Comparison of ENCODE assay signal across 1 cellular context in the genomic region with DNA sequence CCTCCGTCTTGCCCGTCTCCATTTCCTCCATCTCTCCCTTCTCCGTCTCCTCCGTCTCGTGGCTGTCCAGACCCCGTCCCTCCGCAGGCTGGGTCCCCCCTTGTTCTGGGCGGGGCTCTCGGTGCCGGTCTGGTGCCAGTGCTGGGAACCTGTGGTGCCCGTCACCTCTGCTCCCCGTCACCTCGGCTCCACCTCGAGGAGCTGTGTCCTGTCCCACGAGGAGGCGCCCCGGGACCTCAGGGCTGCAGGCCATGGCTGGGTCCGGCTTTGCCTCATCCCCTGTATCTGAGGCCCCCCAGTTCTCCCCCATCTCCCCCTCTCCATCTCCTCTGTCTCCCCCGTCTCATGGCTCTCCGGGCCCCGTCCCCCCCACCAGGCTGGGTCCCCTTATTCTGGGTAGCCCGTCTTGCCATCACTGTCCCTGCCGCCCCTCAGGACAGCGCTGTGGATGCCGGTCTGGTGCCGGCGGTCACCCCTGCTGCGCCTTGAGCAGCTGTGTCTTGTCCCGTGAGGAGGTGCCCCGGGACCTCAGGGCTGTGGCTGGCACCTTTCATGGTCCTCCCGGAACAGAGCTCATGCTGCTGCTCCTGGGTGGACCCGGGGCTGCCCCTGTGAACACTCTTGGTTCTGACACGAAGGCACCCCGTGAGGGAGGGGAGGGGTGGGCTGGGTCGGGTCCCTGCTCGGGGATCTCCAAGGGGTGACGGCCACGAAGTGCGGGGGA.
TF ChIP-seq lines count a peak whose summit lies in the region.

No MANE protein-coding gene starts in this region.

TF ChIP-seq in HEK293, 187 proteins besides CTCF, POLR2A, EP300 and RAD21:
- TF ChIP-seq, protein P1, sequence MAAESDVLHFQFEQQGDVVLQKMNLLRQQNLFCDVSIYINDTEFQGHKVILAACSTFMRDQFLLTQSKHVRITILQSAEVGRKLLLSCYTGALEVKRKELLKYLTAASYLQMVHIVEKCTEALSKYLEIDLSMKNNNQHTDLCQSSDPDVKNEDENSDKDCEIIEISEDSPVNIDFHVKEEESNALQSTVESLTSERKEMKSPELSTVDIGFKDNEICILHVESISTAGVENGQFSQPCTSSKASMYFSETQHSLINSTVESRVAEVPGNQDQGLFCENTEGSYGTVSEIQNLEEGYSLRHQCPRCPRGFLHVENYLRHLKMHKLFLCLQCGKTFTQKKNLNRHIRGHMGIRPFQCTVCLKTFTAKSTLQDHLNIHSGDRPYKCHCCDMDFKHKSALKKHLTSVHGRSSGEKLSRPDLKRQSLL (tag by site-specific recombination; IDR thresholded peaks at IDR 0.05) = peak; percentile 55; the same call in 1 of the 2 replicates
- TF ChIP-seq, protein P2, sequence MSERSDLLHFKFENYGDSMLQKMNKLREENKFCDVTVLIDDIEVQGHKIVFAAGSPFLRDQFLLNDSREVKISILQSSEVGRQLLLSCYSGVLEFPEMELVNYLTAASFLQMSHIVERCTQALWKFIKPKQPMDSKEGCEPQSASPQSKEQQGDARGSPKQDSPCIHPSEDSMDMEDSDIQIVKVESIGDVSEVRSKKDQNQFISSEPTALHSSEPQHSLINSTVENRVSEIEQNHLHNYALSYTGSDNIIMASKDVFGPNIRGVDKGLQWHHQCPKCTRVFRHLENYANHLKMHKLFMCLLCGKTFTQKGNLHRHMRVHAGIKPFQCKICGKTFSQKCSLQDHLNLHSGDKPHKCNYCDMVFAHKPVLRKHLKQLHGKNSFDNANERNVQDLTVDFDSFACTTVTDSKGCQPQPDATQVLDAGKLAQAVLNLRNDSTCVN (tag by site-specific recombination; optimal IDR thresholded peaks at IDR 0.05) = no peak
- no peak for TF ChIP-seq ZNF624 (tag by site-specific recombination; IDR thresholded peaks at IDR 0.05)
TF ChIP-seq in HEK293: peak in this region for 1.
